ENCODE assay signal across 22 cellular contexts in the genomic region with DNA sequence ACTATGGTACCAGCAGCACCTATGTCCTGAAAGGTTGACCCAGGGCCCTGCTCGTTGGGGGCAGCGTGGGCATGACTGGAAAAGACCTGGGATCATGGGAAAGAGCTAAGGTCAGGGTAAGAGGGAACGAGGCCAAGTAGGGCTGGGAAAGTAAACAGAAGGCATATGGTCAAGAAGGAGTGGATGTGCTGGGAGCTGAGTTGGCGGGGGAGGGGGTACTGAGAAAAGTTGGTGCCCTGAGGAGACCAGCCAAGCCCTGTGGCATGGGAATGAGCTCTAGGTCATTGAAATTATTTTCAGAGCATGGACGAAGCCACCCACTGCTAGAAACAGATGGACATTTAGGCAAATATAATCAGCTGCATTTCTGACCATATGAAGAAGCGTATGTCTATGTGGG. TPM values are rescaled to one million over a fixed set of nuclear protein-coding genes. Genes with fewer than 3 reads are reported as not detected.
DNase-seq lines count a peak whose midpoint lies in the region; ATAC-seq and TF ChIP-seq lines count a peak whose summit lies in the region.
"Had no signal": no experiment of that assay in that cellular context is flagged by ENCODE, and none has a peak within 500 bp of the region (broad histone marks: within the 10 kb centered on the region; RNA-seq: fewer than 3 reads in every experiment).

No MANE protein-coding gene starts in this region.

- H3K27me3 Mint-ChIP-seq in stimulated activated naive CD8-positive, alpha-beta T cell treated with anti-CD3 and anti-CD28 coated beads, Interleukin-15, amount 100 ng/mL, for 72 hours = no peaks in the 10 kb centered on the region
- no peaks in the 10 kb centered on the region for H3K27me3 Mint-ChIP-seq in T-helper 2 cell treated with Interferon-gamma antibody and Interleukin-4, amounts not matched to agents 5 μg/mL and 100 μg/mL, for 36 hours (ENCODE audit: low read depth)
- H3K27me3 Mint-ChIP-seq: activated CD4-positive, alpha-beta T cell treated with anti-CD3 and anti-CD28 coated beads, Interleukin-2, amount 10 ng/mL, durations not matched to agents 24 days and 14 days; activated naive CD8-positive, alpha-beta T cell treated with anti-CD3 and anti-CD28 coated beads for 36 hours; stimulated activated naive CD8-positive, alpha-beta T cell treated with anti-CD3 and anti-CD28 coated beads, Interleukin-15, Interleukin-2, amounts not matched to agents 100 ng/mL and 50 ng/mL, for 24 hours had no signal

- H3K27ac ChIP-seq in lung (ENCODE audit: low read depth in 1 of 2, low read length in 1 of 2) = peak overlapping the region; percentile 40 to 42
- no peak overlapping the region for H3K27ac ChIP-seq in aorta (ENCODE audit: low read depth in 1 of 2, low read length in 2 of 2)
- H3K27ac ChIP-seq: 22Rv1, left lung, neutrophil, PC-9, transverse colon had no signal

- TF ChIP-seq CTCF in lung (IDR thresholded peaks at IDR 0.05; ENCODE audit: control extremely low read depth, extremely low read depth) = no peak

- H3K4me3 Mint-ChIP-seq in stimulated activated naive CD8-positive, alpha-beta T cell treated with anti-CD3 and anti-CD28 coated beads, Interleukin-15, amount 100 ng/mL, for 72 hours = no peak overlapping the region
- no peak overlapping the region for H3K4me3 Mint-ChIP-seq in T-helper 2 cell treated with Interferon-gamma antibody and Interleukin-4, amounts not matched to agents 5 μg/mL and 100 μg/mL, for 36 hours
- H3K4me3 Mint-ChIP-seq: activated CD4-positive, alpha-beta T cell treated with anti-CD3 and anti-CD28 coated beads, Interleukin-2, amount 10 ng/mL, durations not matched to agents 24 days and 14 days; activated naive CD8-positive, alpha-beta T cell treated with anti-CD3 and anti-CD28 coated beads for 36 hours; CD8-positive, alpha-beta T cell; stimulated activated naive CD8-positive, alpha-beta T cell treated with anti-CD3 and anti-CD28 coated beads, Interleukin-15, Interleukin-2, amounts not matched to agents 100 ng/mL and 50 ng/mL, for 24 hours had no signal

- no peaks in the 10 kb centered on the region for H3K9me3 Mint-ChIP-seq in stimulated activated naive CD8-positive, alpha-beta T cell treated with anti-CD3 and anti-CD28 coated beads, Interleukin-15, amount 100 ng/mL, for 72 hours
- H3K9me3 Mint-ChIP-seq in T-helper 2 cell treated with Interferon-gamma antibody and Interleukin-4, amounts not matched to agents 5 μg/mL and 100 μg/mL, for 36 hours = no peaks in the 10 kb centered on the region
- H3K9me3 Mint-ChIP-seq: activated CD4-positive, alpha-beta T cell treated with anti-CD3 and anti-CD28 coated beads, Interleukin-2, amount 10 ng/mL, durations not matched to agents 24 days and 14 days; activated naive CD8-positive, alpha-beta T cell treated with anti-CD3 and anti-CD28 coated beads for 36 hours; activated T-helper 2 cell treated with anti-CD3 and anti-CD28 coated beads, Interferon-gamma antibody, Interleukin-2, Interleukin-4, amounts not matched to agents 10 μg/mL and 5 μg/mL and 100 μg/mL, durations not matched to agents 14 hours and 24 hours and 36 hours; CD8-positive, alpha-beta T cell; stimulated activated naive CD8-positive, alpha-beta T cell treated with anti-CD3 and anti-CD28 coated beads, Interleukin-15, Interleukin-2, amounts not matched to agents 100 ng/mL and 50 ng/mL, for 24 hours had no signal

- DNase-seq in Right ventricle myocardium inferior (ENCODE audit: missing footprints) (no peak), cardiac septum (ENCODE audit: low spot score) (no peak), Right ventricle myocardium superior (no peak), lung (ENCODE audit: low spot score) (no peak), aorta (no peak)
- no peak for DNase-seq in stimulated activated naive CD8-positive, alpha-beta T cell treated with anti-CD3 and anti-CD28 coated beads, Interleukin-15, amount 100 ng/mL, for 72 hours
- DNase-seq in T-helper 2 cell treated with Interferon-gamma antibody and Interleukin-4, amounts not matched to agents 5 μg/mL and 100 μg/mL, for 36 hours (ENCODE audit: low spot score) = no peak
- DNase-seq: activated CD4-positive, alpha-beta T cell treated with anti-CD3 and anti-CD28 coated beads, Interleukin-2, amount 10 ng/mL, durations not matched to agents 24 days and 14 days; activated naive CD8-positive, alpha-beta T cell treated with anti-CD3 and anti-CD28 coated beads for 36 hours; CD8-positive, alpha-beta T cell; left lung; NCI-H1092; NCI-H1930; NCI-H345; PC-9; stimulated activated CD4-positive, alpha-beta T cell treated with anti-CD3 and anti-CD28 coated beads, Interleukin-12 subunit alpha, Interleukin-12 subunit beta, amount 100 ng/mL, for 4 hours; transverse colon had no signal

- intact Hi-C loops in Right ventricle myocardium inferior (cut with DNase I) (no loop called here), cardiac septum (cut with DNase I) (no loop called here), Right ventricle myocardium superior (cut with DNase I) (no loop called here), aorta (cut with DNase I) (loop anchor here in 1 of 2 donors (10.0 kb wide), 1 partner anchor 55 kb away; no protein-coding TSS in a partner anchor)

- WGBS in lung, 2 donors = 74 to 89% methylated on average over 6 of the region's 6 CpGs
- WGBS in aorta, 2 donors = 70% methylated on average over 6 of the region's 6 CpGs

- H3K27ac Mint-ChIP-seq in stimulated activated naive CD8-positive, alpha-beta T cell treated with anti-CD3 and anti-CD28 coated beads, Interleukin-15, amount 100 ng/mL, for 72 hours = no peak overlapping the region
- H3K27ac Mint-ChIP-seq in T-helper 2 cell treated with Interferon-gamma antibody and Interleukin-4, amounts not matched to agents 5 μg/mL and 100 μg/mL, for 36 hours = no peak overlapping the region
- H3K27ac Mint-ChIP-seq: activated CD4-positive, alpha-beta T cell treated with anti-CD3 and anti-CD28 coated beads, Interleukin-2, amount 10 ng/mL, durations not matched to agents 24 days and 14 days; activated naive CD8-positive, alpha-beta T cell treated with anti-CD3 and anti-CD28 coated beads for 36 hours; activated T-helper 2 cell treated with anti-CD3 and anti-CD28 coated beads, Interferon-gamma antibody, Interleukin-2, Interleukin-4, amounts not matched to agents 10 μg/mL and 5 μg/mL and 100 μg/mL, durations not matched to agents 14 hours and 24 hours and 36 hours; CD8-positive, alpha-beta T cell; stimulated activated naive CD8-positive, alpha-beta T cell treated with anti-CD3 and anti-CD28 coated beads, Interleukin-15, Interleukin-2, amounts not matched to agents 100 ng/mL and 50 ng/mL, for 24 hours had no signal

- ATAC-seq in Right ventricle myocardium inferior = peak; percentile 14
- ATAC-seq in Right ventricle myocardium superior (ENCODE audit: poor library complexity) = peak; percentile 30
- ATAC-seq in lung (ENCODE audit: insufficient read depth, low FRiP score) = no peak
- peak; percentile 19 for ATAC-seq in aorta (ENCODE audit: low FRiP score)
- ATAC-seq in stimulated activated naive CD8-positive, alpha-beta T cell treated with anti-CD3 and anti-CD28 coated beads, Interleukin-15, amount 100 ng/mL, for 72 hours = no peak
- ATAC-seq in GM18861 (IDR thresholded peaks at IDR 0.05; ENCODE audit: unreplicated experiment) = no peak
- ATAC-seq: CD8-positive, alpha-beta T cell; left lung had no signal

- peaks cover 2% of the 10 kb centered on the region for H3K36me3 Mint-ChIP-seq in T-helper 2 cell treated with Interferon-gamma antibody and Interleukin-4, amounts not matched to agents 5 μg/mL and 100 μg/mL, for 36 hours (ENCODE audit: low read depth)

- H3K36me3 ChIP-seq in lung (ENCODE audit: control insufficient read depth in 2 of 2, insufficient read depth in 2 of 2, low read length in 2 of 2) (no peaks in the 10 kb centered on the region), aorta (ENCODE audit: control insufficient read depth in 1 of 2, insufficient read depth in 2 of 2, low read length in 1 of 2) (no peaks in the 10 kb centered on the region)
- H3K36me3 ChIP-seq: left lung, neutrophil, transverse colon had no signal

- H3K4me3 ChIP-seq in lung = no peak overlapping the region
- H3K4me3 ChIP-seq in aorta (ENCODE audit: low read length in 2 of 2) = no peak overlapping the region
- H3K4me3 ChIP-seq: left lung, PC-9, transverse colon had no signal

- H3K27me3 ChIP-seq in lung (ENCODE audit: control insufficient read depth, insufficient read depth) (no peaks in the 10 kb centered on the region), aorta (ENCODE audit: control insufficient read depth in 1 of 2, insufficient read depth in 2 of 2, low read length in 1 of 2) (no peaks in the 10 kb centered on the region)
- H3K27me3 ChIP-seq: left lung, neutrophil, transverse colon had no signal

- H3K9me3 ChIP-seq in lung (ENCODE audit: control insufficient read depth in 2 of 2, insufficient read depth in 1 of 2, low read length in 1 of 2) = no peaks in the 10 kb centered on the region
- no peaks in the 10 kb centered on the region for H3K9me3 ChIP-seq in aorta (ENCODE audit: control insufficient read depth, low read length)
- H3K9me3 ChIP-seq: left lung, neutrophil, transverse colon had no signal

- peaks cover 46% of the 10 kb centered on the region for H3K4me1 Mint-ChIP-seq in stimulated activated naive CD8-positive, alpha-beta T cell treated with anti-CD3 and anti-CD28 coated beads, Interleukin-15, amount 100 ng/mL, for 72 hours
- no peaks in the 10 kb centered on the region for H3K4me1 Mint-ChIP-seq in T-helper 2 cell treated with Interferon-gamma antibody and Interleukin-4, amounts not matched to agents 5 μg/mL and 100 μg/mL, for 36 hours (ENCODE audit: low read depth)

- H3K4me1 ChIP-seq in lung (ENCODE audit: control insufficient read depth in 2 of 2, insufficient read depth in 2 of 2, low read length in 2 of 2) (peaks cover 13 to 20% of the 10 kb centered on the region in 2 donors), aorta (ENCODE audit: control insufficient read depth in 1 of 2, insufficient read depth in 2 of 2, low read length in 2 of 2) (peaks cover 7 to 8% of the 10 kb centered on the region in 2 donors)

RNA-seq across cellular contexts. Expression of a gene that starts 18.9 kb away (rescaled TPM):
- 112 TPM for total RNA-seq in Right ventricle myocardium inferior
- 164 TPM for total RNA-seq in cardiac septum
- total RNA-seq in Right ventricle myocardium superior = 101 TPM
- total RNA-seq in lung = 10 to 100 TPM; 26.3 to 57.8 TPM
- 10 to 100 TPM; 12.5 to 13.3 TPM for polyA plus RNA-seq in lung
- total RNA-seq in aorta = 10 to 100 TPM; 52.7 to 71.9 TPM
- 10 to 100 TPM; 22.5 to 36.5 TPM for polyA plus RNA-seq in aorta

Comparison
In these comparisons a context has a peak if more than half of its experiments do, and no peak if none do; other contexts are left out.
1. ATAC-seq: peak in Right ventricle myocardium inferior (single experiment), Right ventricle myocardium superior (single experiment) and aorta (single experiment); none in lung (single experiment), stimulated activated naive CD8-positive, alpha-beta T cell treated with anti-CD3 and anti-CD28 coated beads, Interleukin-15, amount 100 ng/mL, for 72 hours (single experiment) and GM18861 (single experiment).
2. H3K27ac ChIP-seq: peak in lung (2 of 2); none in aorta (0 of 2).